Comparison of ENCODE assay signal across 1 cellular context in the genomic region with DNA sequence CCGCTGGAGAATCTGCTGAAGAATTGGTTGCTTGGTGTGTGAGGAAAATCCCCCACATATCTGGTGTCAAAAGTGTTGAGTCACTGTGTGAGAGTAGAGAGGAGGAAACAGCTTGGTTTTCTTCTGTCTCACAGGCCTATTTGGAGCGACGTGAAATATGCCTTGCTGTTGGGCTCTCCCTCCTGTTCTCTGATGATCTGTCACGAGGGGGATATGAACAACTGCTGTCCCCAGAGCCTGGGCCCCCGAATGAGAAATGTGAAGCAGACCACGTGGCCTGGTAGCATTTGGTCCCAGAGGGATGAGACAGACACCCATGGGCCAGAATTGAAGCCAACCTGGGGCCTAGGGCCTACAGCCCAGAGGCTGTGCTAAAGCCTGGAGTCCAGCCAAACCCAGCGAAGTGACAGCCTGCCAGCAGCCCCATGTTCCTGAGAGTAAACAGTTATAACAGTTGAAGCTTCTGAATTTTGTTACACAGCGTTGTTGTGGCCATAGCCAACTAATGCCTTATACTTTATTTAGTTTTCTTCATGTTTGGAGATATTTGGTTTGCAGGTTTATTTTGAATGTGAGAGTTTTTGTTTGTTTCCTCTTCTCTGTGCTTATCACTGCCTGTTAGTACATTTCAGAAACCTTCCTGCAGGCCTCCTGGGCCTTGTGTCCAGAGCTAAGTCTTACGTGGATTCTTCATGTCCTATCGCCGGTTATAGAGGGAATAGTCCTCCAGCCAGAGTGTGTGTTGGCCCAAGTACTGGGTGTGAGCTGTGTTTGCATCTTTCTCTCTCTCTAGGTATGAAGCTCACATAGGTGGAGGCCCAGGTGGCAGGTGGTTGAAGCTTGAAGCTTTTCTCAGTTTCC.
TF ChIP-seq lines count a peak whose summit lies in the region.

No MANE protein-coding gene starts in this region.

TF ChIP-seq in GM23338, 12 proteins besides CTCF, POLR2A, EP300 and RAD21 (continued from another document):
- TF ChIP-seq, protein P1, sequence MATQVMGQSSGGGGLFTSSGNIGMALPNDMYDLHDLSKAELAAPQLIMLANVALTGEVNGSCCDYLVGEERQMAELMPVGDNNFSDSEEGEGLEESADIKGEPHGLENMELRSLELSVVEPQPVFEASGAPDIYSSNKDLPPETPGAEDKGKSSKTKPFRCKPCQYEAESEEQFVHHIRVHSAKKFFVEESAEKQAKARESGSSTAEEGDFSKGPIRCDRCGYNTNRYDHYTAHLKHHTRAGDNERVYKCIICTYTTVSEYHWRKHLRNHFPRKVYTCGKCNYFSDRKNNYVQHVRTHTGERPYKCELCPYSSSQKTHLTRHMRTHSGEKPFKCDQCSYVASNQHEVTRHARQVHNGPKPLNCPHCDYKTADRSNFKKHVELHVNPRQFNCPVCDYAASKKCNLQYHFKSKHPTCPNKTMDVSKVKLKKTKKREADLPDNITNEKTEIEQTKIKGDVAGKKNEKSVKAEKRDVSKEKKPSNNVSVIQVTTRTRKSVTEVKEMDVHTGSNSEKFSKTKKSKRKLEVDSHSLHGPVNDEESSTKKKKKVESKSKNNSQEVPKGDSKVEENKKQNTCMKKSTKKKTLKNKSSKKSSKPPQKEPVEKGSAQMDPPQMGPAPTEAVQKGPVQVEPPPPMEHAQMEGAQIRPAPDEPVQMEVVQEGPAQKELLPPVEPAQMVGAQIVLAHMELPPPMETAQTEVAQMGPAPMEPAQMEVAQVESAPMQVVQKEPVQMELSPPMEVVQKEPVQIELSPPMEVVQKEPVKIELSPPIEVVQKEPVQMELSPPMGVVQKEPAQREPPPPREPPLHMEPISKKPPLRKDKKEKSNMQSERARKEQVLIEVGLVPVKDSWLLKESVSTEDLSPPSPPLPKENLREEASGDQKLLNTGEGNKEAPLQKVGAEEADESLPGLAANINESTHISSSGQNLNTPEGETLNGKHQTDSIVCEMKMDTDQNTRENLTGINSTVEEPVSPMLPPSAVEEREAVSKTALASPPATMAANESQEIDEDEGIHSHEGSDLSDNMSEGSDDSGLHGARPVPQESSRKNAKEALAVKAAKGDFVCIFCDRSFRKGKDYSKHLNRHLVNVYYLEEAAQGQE (IDR thresholded peaks at IDR 0.05; ENCODE audit: unreplicated experiment) = no peak
- TF ChIP-seq ZNF114 (CRISPR knock-in tag; IDR thresholded peaks at IDR 0.05) (no peak), ETS1 (IDR thresholded peaks at IDR 0.05) (no peak), POLR2AphosphoS5 (IDR thresholded peaks at IDR 0.05; ENCODE audit: low read depth) (no peak), EZH2 (IDR thresholded peaks at IDR 0.05; ENCODE audit: low read depth, unreplicated experiment) (no peak), STAT1 (IDR thresholded peaks at IDR 0.05; ENCODE audit: unreplicated experiment) (no peak), JUNB (IDR thresholded peaks at IDR 0.05; ENCODE audit: unreplicated experiment) (no peak)
